In the genomic region with DNA sequence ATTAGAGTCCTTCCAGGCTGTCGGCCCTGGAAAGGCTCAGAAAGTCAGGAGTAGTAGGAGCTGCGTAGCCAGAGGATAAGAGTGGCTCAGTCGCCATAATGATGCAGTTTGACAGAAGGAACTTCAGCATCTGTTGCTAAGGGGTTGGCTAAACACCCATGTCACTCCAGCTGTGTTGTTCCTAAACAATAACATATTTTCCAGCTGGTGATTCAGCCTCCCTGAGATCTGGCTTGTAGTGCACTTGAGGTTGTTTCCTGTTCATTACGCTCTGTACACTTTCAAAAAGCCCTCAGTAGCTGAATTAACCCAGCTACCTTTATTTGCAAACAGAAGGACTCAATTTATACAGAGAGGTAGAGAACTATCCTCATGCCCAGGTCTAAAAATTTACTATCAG, we compare ENCODE assay signal across 11 cellular contexts. TPM values are rescaled to one million over a fixed set of nuclear protein-coding genes. Genes with fewer than 3 reads are reported as not detected.
A peak's percentile ranks its signal among the peaks of the same experiment; 100 is the strongest.
DNase-seq lines count a peak whose midpoint lies in the region; ATAC-seq and TF ChIP-seq lines count a peak whose summit lies in the region.
"Had no signal": no experiment of that assay in that cellular context is flagged by ENCODE, and none has a peak within 500 bp of the region (broad histone marks: within the 10 kb centered on the region; RNA-seq: fewer than 3 reads in every experiment).

No MANE protein-coding gene starts in this region.

- intact Hi-C loops in transverse colon (cut with DNase I; ENCODE audit: low total_unique reads) = no loop called here

- H3K4me1 ChIP-seq in fibroblast of lung (ENCODE audit: control insufficient read depth, extremely low read depth, insufficient read depth, low read length) (no peaks in the 10 kb centered on the region), transverse colon (peaks cover 0 to 11% (median 4%) of the 10 kb centered on the region in 4 donors)
- H3K4me1 ChIP-seq: A549 had no signal

- H2AFZ ChIP-seq in fibroblast of lung (ENCODE audit: low read length) = no peak overlapping the region

- peak; percentile 38 for DNase-seq in NCI-H2227 (lab: John Stamatoyannopoulos, UW; ENCODE audit: unreplicated experiment)
- DNase-seq in NCI-H2227 treated with DMSO at 0.1 percent for 48 hours (lab: John Stamatoyannopoulos, UW) = no peak
- peak; percentile 52 for DNase-seq in NCI-H524 treated with DMSO at 0.1 percent for 48 hours (lab: John Stamatoyannopoulos, UW)
- DNase-seq in fibroblast of lung (ENCODE audit: low read depth in 2 of 2) = peak; percentile 47 to 79
- DNase-seq in transverse colon = no peak
- DNase-seq in G401 (ENCODE audit: low spot score) = no peak
- no peak for DNase-seq in hippocampal formation (lab: John Stamatoyannopoulos, UW)
- DNase-seq: hypothalamus had no signal

- WGBS in transverse colon (ENCODE audit: low coverage in 1 of 2), 2 donors = 48 to 87% methylated on average over 3 to 4 of the region's 4 CpGs

- H3K4me3 ChIP-seq in fibroblast of lung (replicated peaks in 1 of 4; ENCODE audit: control extremely low read depth in 1 of 4, insufficient read depth in 1 of 4, low read depth in 3 of 4, low read length in 4 of 4) = no peak overlapping the region
- no peak overlapping the region for H3K4me3 ChIP-seq in transverse colon
- H3K4me3 ChIP-seq: A549 had no signal

- no peaks in the 10 kb centered on the region for H3K79me2 ChIP-seq in fibroblast of lung (ENCODE audit: control insufficient read depth, insufficient read depth, low read length)

- in situ Hi-C loops in transverse colon (cut with MboI; ENCODE audit: low pct_ligation_motif_present in 1 of 4, low pct_unique_long_range_greater_than_20kb in 1 of 4, low sequenced_read_pairs in 3 of 4) = no loop called here
- in situ Hi-C loops in G401 (cut with HindIII; ENCODE audit: low sequenced_read_pairs) = no loop called here

- H3K27me3 ChIP-seq in fibroblast of lung (ENCODE audit: control insufficient read depth, insufficient read depth, low read length) (peaks cover 6% of the 10 kb centered on the region), transverse colon (no peaks in the 10 kb centered on the region)

- H3K9me3 ChIP-seq in fibroblast of lung (ENCODE audit: control insufficient read depth, insufficient read depth, low read depth, low read length) (no peaks in the 10 kb centered on the region), transverse colon (no peaks in the 10 kb centered on the region)
- H3K9me3 ChIP-seq: A549 had no signal

- no peaks in the 10 kb centered on the region for H3K36me3 ChIP-seq in fibroblast of lung (ENCODE audit: control insufficient read depth, insufficient read depth, low read length)
- no peaks in the 10 kb centered on the region for H3K36me3 ChIP-seq in transverse colon

- ATAC-seq in HG02981 (IDR thresholded peaks at IDR 0.05; ENCODE audit: unreplicated experiment) = no peak
- ATAC-seq: A549 had no signal

- H3K4me2 ChIP-seq in fibroblast of lung (ENCODE audit: extremely low read depth, insufficient read depth, low read length) = no peak overlapping the region
- H3K4me2 ChIP-seq: A549 had no signal

- no peaks in the 10 kb centered on the region for H4K20me1 ChIP-seq in fibroblast of lung (ENCODE audit: control insufficient read depth, extremely low read depth, insufficient read depth, low read length)

- no peak overlapping the region for H3K27ac ChIP-seq in fibroblast of lung (ENCODE audit: insufficient read depth, low read length)
- H3K27ac ChIP-seq in transverse colon = peak overlapping the region; percentile 0 to 20 (median 10)
- H3K27ac ChIP-seq: A549 had no signal

- no peak for TF ChIP-seq EP300 in transverse colon (IDR thresholded peaks at IDR 0.05; ENCODE audit: low read depth)

- TF ChIP-seq CTCF in fibroblast of lung (conservative IDR thresholded peaks at IDR 0.05 in 1 of 2, IDR thresholded peaks at IDR 0.05 in 1 of 2; ENCODE audit: low read depth in 1 of 2, low read length in 2 of 2) = no peak
- no peak for TF ChIP-seq CTCF in transverse colon (IDR thresholded peaks at IDR 0.05)

- TF ChIP-seq POLR2A in transverse colon (IDR thresholded peaks at IDR 0.05) = no peak

- no peak overlapping the region for H3K9ac ChIP-seq in fibroblast of lung (ENCODE audit: insufficient read depth, low read length)

RNA-seq across cellular contexts. Expression of a gene that starts 39.7 kb away (rescaled TPM):
- total RNA-seq in fibroblast of lung (82.4 and 120 TPM in 2 replicates), transverse colon (100 to 1,000 TPM; 102 to 260 (median 167) TPM)
- 330 and 941 TPM in 2 replicates for polyA plus RNA-seq in fibroblast of lung
- polyA plus RNA-seq in fibroblast of lung (2012) = 135 and 492 TPM in 2 replicates
- 229 and 622 TPM in 2 replicates for polyA minus RNA-seq in fibroblast of lung (ENCODE audit: low replicate concordance)
- total RNA-seq in G401 (2014; rRNA removed; shearing (Covaris generic)) = 0.03 TPM in 1 of 2 replicates, not detected in the other
- polyA plus RNA-seq: neural cell had no signal

Comparison
In these comparisons a context has a peak if more than half of its experiments do, and no peak if none do; other contexts are left out.
1. DNase-seq: peak in NCI-H2227 (single experiment), NCI-H524 treated with DMSO at 0.1 percent for 48 hours (single experiment) and fibroblast of lung (2 of 2); none in NCI-H2227 treated with DMSO at 0.1 percent for 48 hours (single experiment), transverse colon (single experiment), G401 (single experiment) and hippocampal formation (0 of 2).
2. RNA of a gene that starts 39.7 kb away (total RNA-seq): 102 to 260 TPM in transverse colon and 82.4 to 120 TPM in fibroblast of lung; 0.03 TPM in G401; every median in the first group is over 10 times any median in the second.